Comparison of ENCODE assay signal across 13 cellular contexts in genomic region chr2:141280037-141280436, GRCh38.
A peak's percentile ranks its signal among the peaks of the same experiment; 100 is the strongest.
DNase-seq lines count a peak whose midpoint lies in the region; ATAC-seq and TF ChIP-seq lines count a peak whose summit lies in the region.
"Had no signal": no experiment of that assay in that cellular context is flagged by ENCODE, and none has a peak within 500 bp of the region (broad histone marks: within the 10 kb centered on the region; RNA-seq: fewer than 3 reads in every experiment).

No MANE protein-coding gene starts in this region.

- POLR2A ChIA-PET in WTC11 (lab: Charles Lee), result no interaction called here

- peaks cover 0 to 39% (median 17%) of the 10 kb centered on the region in 10 experiments; a peak in 9 of 20 replicates for H3K4me1 ChIP-seq in BLaER1 treated with 17β-estradiol and CSF1 and Interleukin-3, amounts not matched to agents 10 nM and 100 nM
- H3K4me1 ChIP-seq in smooth muscle cell (ENCODE audit: low read depth), result no peaks in the 10 kb centered on the region
- H3K4me1 ChIP-seq: A549 had no signal

- H3K27me3 Mint-ChIP-seq in endothelial cell (ENCODE audit: unreplicated experiment) (no peaks in the 10 kb centered on the region), WTC11 (ENCODE audit: low read depth) (no peaks in the 10 kb centered on the region), osteocyte (ENCODE audit: unreplicated experiment) (no peaks in the 10 kb centered on the region)
- H3K27me3 Mint-ChIP-seq: CD4-positive, CD25-positive, alpha-beta regulatory T cell had no signal

- TF ChIP-seq CTCF in NB4 (IDR thresholded peaks at IDR 0.05; ENCODE audit: low read depth, low read length) (no peak), endothelial cell (IDR thresholded peaks at IDR 0.05; ENCODE audit: unreplicated experiment) (no peak), smooth muscle cell (IDR thresholded peaks at IDR 0.05; ENCODE audit: borderline replicate concordance, insufficient read depth, poor library complexity, severe bottlenecking) (no peak), WTC11 (IDR thresholded peaks at IDR 0.05) (no peak), osteocyte (IDR thresholded peaks at IDR 0.05) (no peak)

- no peak overlapping the region for H3K9ac ChIP-seq in BLaER1 treated with 17β-estradiol and CSF1 and Interleukin-3, amounts not matched to agents 10 nM and 100 nM
- no peak overlapping the region for H3K9ac ChIP-seq in smooth muscle cell (ENCODE audit: low read depth)

- H2AFZ ChIP-seq in smooth muscle cell (ENCODE audit: low read depth), result peak overlapping the region; percentile 10
- H2AFZ ChIP-seq: GM23338 had no signal

- no peak for TF ChIP-seq POLR2A in NB4 (IDR thresholded peaks at IDR 0.05; ENCODE audit: extremely low read depth, insufficient read length)

- no peaks in the 10 kb centered on the region for H4K20me1 ChIP-seq in BLaER1 treated with 17β-estradiol and CSF1 and Interleukin-3, amounts not matched to agents 10 nM and 100 nM
- H4K20me1 ChIP-seq in smooth muscle cell (ENCODE audit: low read depth), result no peaks in the 10 kb centered on the region

- H3K9me3 Mint-ChIP-seq in endothelial cell (ENCODE audit: unreplicated experiment) (no peaks in the 10 kb centered on the region), WTC11 (peaks cover 4% of the 10 kb centered on the region; the same call in 1 of the 2 replicates), osteocyte (ENCODE audit: unreplicated experiment) (no peaks in the 10 kb centered on the region)
- H3K9me3 Mint-ChIP-seq: GM23338 had no signal

- H3K79me2 ChIP-seq in smooth muscle cell (ENCODE audit: low read depth), result no peaks in the 10 kb centered on the region

- H3K4me1 Mint-ChIP-seq in endothelial cell (ENCODE audit: unreplicated experiment) (peaks cover 3% of the 10 kb centered on the region), WTC11 (no peaks in the 10 kb centered on the region), osteocyte (ENCODE audit: unreplicated experiment) (peaks cover 5% of the 10 kb centered on the region)
- H3K4me1 Mint-ChIP-seq: CD4-positive, CD25-positive, alpha-beta regulatory T cell; GM23338 had no signal

- DNase-seq in NB4 (ENCODE audit: low read depth) (peak; percentile 25), endothelial cell (ENCODE audit: low spot score) (no peak), smooth muscle cell (lab: John Stamatoyannopoulos, UW; ENCODE audit: unreplicated experiment) (no peak), WTC11 (ENCODE audit: low spot score) (no peak), osteocyte (ENCODE audit: extremely low spot score, unreplicated experiment) (no peak)
- DNase-seq: CD4-positive, CD25-positive, alpha-beta regulatory T cell; DMS 273 treated with DMSO at 0.1 percent for 48 hours; H7; IMR-90 had no signal

- H3K4me2 ChIP-seq in BLaER1 treated with 17β-estradiol and CSF1 and Interleukin-3, amounts not matched to agents 10 nM and 100 nM, result peak overlapping the region in 6 of 11 experiments; percentile 2 to 42 (median 14); a peak in 8 of 22 replicates
- H3K4me2 ChIP-seq in smooth muscle cell, result no peak overlapping the region
- H3K4me2 ChIP-seq: A549, GM23338 had no signal

- H3F3A ChIP-seq in smooth muscle cell (ENCODE audit: low read depth), result no peaks in the 10 kb centered on the region

- WGBS in smooth muscle cell (ENCODE audit: low lambda C conversion rate), result 80% methylated on average over 4 of the region's 4 CpGs

- ATAC-seq in WTC11, result no peak
- ATAC-seq in HG03565 (IDR thresholded peaks at IDR 0.05; ENCODE audit: unreplicated experiment), result no peak
- ATAC-seq: A549, GM23338 had no signal

- peak overlapping the region; percentile 39 for H3K27ac Mint-ChIP-seq in endothelial cell (ENCODE audit: unreplicated experiment)
- H3K27ac Mint-ChIP-seq in WTC11, result no peak overlapping the region
- no peak overlapping the region for H3K27ac Mint-ChIP-seq in osteocyte (ENCODE audit: unreplicated experiment)
- H3K27ac Mint-ChIP-seq: CD4-positive, CD25-positive, alpha-beta regulatory T cell; GM23338 had no signal

- H3K36me3 Mint-ChIP-seq in endothelial cell (ENCODE audit: low read depth, unreplicated experiment) (no peaks in the 10 kb centered on the region), WTC11 (no peaks in the 10 kb centered on the region), osteocyte (ENCODE audit: unreplicated experiment) (no peaks in the 10 kb centered on the region)
- H3K36me3 Mint-ChIP-seq: CD4-positive, CD25-positive, alpha-beta regulatory T cell had no signal

- no peaks in the 10 kb centered on the region for H3K27me3 ChIP-seq in BLaER1 treated with 17β-estradiol and CSF1 and Interleukin-3, amounts not matched to agents 10 nM and 100 nM
- H3K27me3 ChIP-seq in smooth muscle cell (ENCODE audit: low read depth), result no peaks in the 10 kb centered on the region

- peaks cover 0 to 15% (median 0%) of the 10 kb centered on the region in 11 experiments; a peak in 7 of 22 replicates for H3K9me3 ChIP-seq in BLaER1 treated with 17β-estradiol and CSF1 and Interleukin-3, amounts not matched to agents 10 nM and 100 nM (replicated peaks in 1 of 11)
- H3K9me3 ChIP-seq in smooth muscle cell (replicated peaks; ENCODE audit: low read depth), result no peaks in the 10 kb centered on the region
- H3K9me3 ChIP-seq: A549 had no signal

- H3K4me3 Mint-ChIP-seq in endothelial cell (ENCODE audit: unreplicated experiment) (no peak overlapping the region), WTC11 (no peak overlapping the region), osteocyte (ENCODE audit: unreplicated experiment) (no peak overlapping the region)
- H3K4me3 Mint-ChIP-seq: CD4-positive, CD25-positive, alpha-beta regulatory T cell; GM23338 had no signal

- no peaks in the 10 kb centered on the region for H3K36me3 ChIP-seq in BLaER1 treated with 17β-estradiol and CSF1 and Interleukin-3, amounts not matched to agents 10 nM and 100 nM
- no peaks in the 10 kb centered on the region for H3K36me3 ChIP-seq in smooth muscle cell (ENCODE audit: low read depth)

- no peak overlapping the region for H3K27ac ChIP-seq in BLaER1 treated with 17β-estradiol and CSF1 and Interleukin-3, amounts not matched to agents 10 nM and 100 nM
- no peak overlapping the region for H3K27ac ChIP-seq in smooth muscle cell (ENCODE audit: low read depth)
- H3K27ac ChIP-seq: A549 had no signal

- CTCF ChIA-PET in WTC11 (lab: Charles Lee), result no interaction called here

- no peak overlapping the region for H3K4me3 ChIP-seq in BLaER1 treated with 17β-estradiol and CSF1 and Interleukin-3, amounts not matched to agents 10 nM and 100 nM
- H3K4me3 ChIP-seq in NB4 (ENCODE audit: low read depth, low read length) (no peak overlapping the region), smooth muscle cell (no peak overlapping the region)
- H3K4me3 ChIP-seq: A549, GM23338 had no signal

TF ChIP-seq in WTC11, 78 proteins besides CTCF, POLR2A, EP300 and RAD21:
- no peak for TF ChIP-seq TP53 (CRISPR knock-in tag; IDR thresholded peaks at IDR 0.05)
- no peak for TF ChIP-seq ATF3 (CRISPR knock-in tag; conservative IDR thresholded peaks at IDR 0.05)
- TF ChIP-seq, protein P1, sequence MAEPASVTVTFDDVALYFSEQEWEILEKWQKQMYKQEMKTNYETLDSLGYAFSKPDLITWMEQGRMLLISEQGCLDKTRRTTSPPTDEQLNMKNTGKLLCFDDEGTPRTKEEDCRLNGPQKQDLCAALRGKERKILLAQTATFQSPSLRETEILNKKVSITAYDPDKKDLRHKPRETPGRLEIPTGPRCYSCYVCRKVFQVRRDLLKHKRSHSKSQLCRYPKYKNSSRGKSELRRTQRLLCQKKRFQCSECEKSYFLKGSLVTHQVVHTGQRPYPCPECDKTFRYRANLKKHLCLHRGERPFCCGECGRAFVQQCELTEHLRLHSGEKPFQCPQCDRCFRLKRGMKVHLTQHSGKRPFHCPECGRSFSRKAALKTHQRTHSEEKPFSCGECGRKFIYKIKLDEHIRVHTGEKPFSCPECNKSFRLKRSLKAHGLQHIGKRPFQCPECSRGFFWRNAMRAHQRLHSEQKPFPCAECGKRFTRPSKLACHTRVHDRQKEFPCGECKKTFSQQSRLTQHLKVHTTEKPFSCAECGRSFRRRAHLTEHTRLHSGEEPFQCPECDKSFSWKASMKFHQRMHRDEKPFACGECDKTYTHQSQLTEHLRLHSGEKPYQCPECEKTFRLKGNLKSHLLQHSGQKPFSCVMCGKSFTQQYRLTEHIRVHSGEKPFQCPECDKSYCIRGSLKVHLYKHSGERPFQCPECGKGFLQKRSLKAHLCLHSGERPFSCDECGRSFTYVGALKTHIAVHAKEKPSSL (CRISPR knock-in tag; conservative IDR thresholded peaks at IDR 0.05), result no peak
- TF ChIP-seq ATF2 (CRISPR knock-in tag; IDR thresholded peaks at IDR 0.05; ENCODE audit: borderline replicate concordance, low read depth), result no peak
